In genomic region chrX:130770615-130771014, GRCh38 we compare ENCODE assay signal across 12 cellular contexts.
DNase-seq lines count a peak whose midpoint lies in the region; FAIRE-seq and TF ChIP-seq lines count a peak whose summit lies in the region.
"Had no signal": no experiment of that assay in that cellular context is flagged by ENCODE, and none has a peak within 500 bp of the region (broad histone marks: within the 10 kb centered on the region; RNA-seq: fewer than 3 reads in every experiment).

No MANE protein-coding gene starts in this region.

- H4K20me1 ChIP-seq in endothelial cell of umbilical vein (replicated peaks; ENCODE audit: control insufficient read depth, extremely low read depth, insufficient read depth, low read length): no peaks in the 10 kb centered on the region

- TF ChIP-seq POLR2A in endothelial cell of umbilical vein (IDR thresholded peaks at IDR 0.05; ENCODE audit: low read depth, low read length): no peak

- H3K4me3 ChIP-seq in endothelial cell of umbilical vein (replicated peaks in 1 of 3; ENCODE audit: insufficient read depth in 1 of 3, low read depth in 1 of 3, low read length in 3 of 3) (no peak overlapping the region), retinal pigment epithelial cell (ENCODE audit: low read length) (no peak overlapping the region), ascending aorta (no peak overlapping the region), kidney (ENCODE audit: low read length in 2 of 2) (no peak overlapping the region)

- CTCF ChIA-PET in endothelial cell of umbilical vein (lab: Charles Lee): interaction anchor here (1.4 kb wide), 1 partner anchor 146 kb away, joined by 3 read pairs; no protein-coding TSS in a partner anchor

- no TSS peak for BruUV-seq in endothelial cell of umbilical vein (replicated peaks; lab: Mats Ljungman, UMichigan)

- intact Hi-C loops in endothelial cell of umbilical vein (cut with micrococcal nuclease): loop anchor here (1.0 kb wide), 1 partner anchor 133 kb away; the partner anchor contains the start of gene ENOX2
- intact Hi-C loops in ascending aorta (cut with DNase I): no loop called here
- intact Hi-C loops in kidney (cut with DNase I): no loop called here

- H3K27ac ChIP-seq in endothelial cell of umbilical vein (ENCODE audit: insufficient read depth, low read depth, low read length) (peak overlapping the region; percentile 41), ascending aorta (no peak overlapping the region), kidney (ENCODE audit: low read depth in 2 of 2, low read length in 2 of 2) (no peak overlapping the region)
- H3K27ac ChIP-seq: 22Rv1 had no signal

- POLR2A ChIA-PET in endothelial cell of umbilical vein (lab: Charles Lee): no interaction called here

- FAIRE-seq in RCC 7860 (lab: Jason Lieb, UNC) (peak; percentile 90), endothelial cell of umbilical vein (lab: Jason Lieb, UNC) (peak; percentile 85), kidney (lab: Jason Lieb, UNC) (no peak)

- TF ChIP-seq CTCF in endothelial cell of umbilical vein (IDR thresholded peaks at IDR 0.05; ENCODE audit: extremely low read depth in 1 of 2, insufficient read depth in 1 of 2, low read depth in 1 of 2, low read length in 2 of 2) (no peak), retinal pigment epithelial cell (conservative IDR thresholded peaks at IDR 0.05; ENCODE audit: low read depth, low read length) (no peak), ascending aorta (IDR thresholded peaks at IDR 0.05) (no peak), kidney (IDR thresholded peaks at IDR 0.05; ENCODE audit: borderline replicate concordance, extremely low read depth, insufficient read depth) (no peak)

- H3K9ac ChIP-seq in endothelial cell of umbilical vein (replicated peaks; ENCODE audit: extremely low read depth, insufficient read depth, low read length) (no peak overlapping the region), kidney (ENCODE audit: low read length in 2 of 2) (no peak overlapping the region)

- dilution Hi-C loops in endothelial cell of umbilical vein (cut with MboI; ENCODE audit: extremely low pct_ligation_motif_present, low sequenced_read_pairs): no loop called here

- H3K4me2 ChIP-seq in endothelial cell of umbilical vein (ENCODE audit: insufficient read depth, low read length): peak overlapping the region; percentile 36

- H3K79me2 ChIP-seq in endothelial cell of umbilical vein (ENCODE audit: control insufficient read depth, insufficient read depth, low read length): no peaks in the 10 kb centered on the region

- H3K36me3 ChIP-seq in endothelial cell of umbilical vein (ENCODE audit: control insufficient read depth in 2 of 2, extremely low read depth in 1 of 2, insufficient read depth in 2 of 2, low read length in 2 of 2): no peaks in the 10 kb centered on the region
- H3K36me3 ChIP-seq in ascending aorta: no peaks in the 10 kb centered on the region
- no peaks in the 10 kb centered on the region for H3K36me3 ChIP-seq in kidney (ENCODE audit: control insufficient read depth in 1 of 2, insufficient read depth in 2 of 2, low read length in 2 of 2)

- no peaks in the 10 kb centered on the region for H3K9me1 ChIP-seq in endothelial cell of umbilical vein (replicated peaks; ENCODE audit: control insufficient read depth, extremely low read depth, insufficient read depth, low read length)

- no peaks in the 10 kb centered on the region for H3K9me3 ChIP-seq in endothelial cell of umbilical vein (replicated peaks; ENCODE audit: control insufficient read depth, insufficient read depth, low read length)
- no peaks in the 10 kb centered on the region for H3K9me3 ChIP-seq in ascending aorta
- H3K9me3 ChIP-seq in kidney (ENCODE audit: control insufficient read depth in 1 of 2, low read length in 2 of 2): no peaks in the 10 kb centered on the region

- no peak overlapping the region for H2AFZ ChIP-seq in endothelial cell of umbilical vein (ENCODE audit: low read depth, low read length)

- H3K27me3 ChIP-seq in endothelial cell of umbilical vein (ENCODE audit: control insufficient read depth in 2 of 2, insufficient read depth in 2 of 2, low read length in 2 of 2): no peaks in the 10 kb centered on the region
- H3K27me3 ChIP-seq in ascending aorta: no peaks in the 10 kb centered on the region

- peaks cover 11% of the 10 kb centered on the region for H3K4me1 ChIP-seq in endothelial cell of umbilical vein (ENCODE audit: control insufficient read depth, extremely low read depth, insufficient read depth, low read length)
- H3K4me1 ChIP-seq in ascending aorta: no peaks in the 10 kb centered on the region
- no peaks in the 10 kb centered on the region for H3K4me1 ChIP-seq in kidney (ENCODE audit: control insufficient read depth in 1 of 2, insufficient read depth in 1 of 2, low read depth in 1 of 2, low read length in 2 of 2)

- peak; percentile 22 for DNase-seq in DMS53 (lab: John Stamatoyannopoulos, UW)
- DNase-seq in DMS53 treated with DMSO at 0.1 percent for 48 hours (lab: John Stamatoyannopoulos, UW; ENCODE audit: unreplicated experiment): no peak
- peak; percentile 77 for DNase-seq in RCC 7860 (ENCODE audit: low spot score)
- peak; percentile 61 for DNase-seq in endothelial cell of umbilical vein (ENCODE audit: low read depth, low spot score)
- peak; percentile 51 for DNase-seq in retinal pigment epithelial cell (ENCODE audit: low read depth)
- no peak for DNase-seq in ascending aorta (ENCODE audit: low spot score in 2 of 2)
- DNase-seq in kidney: no peak
- no peak for DNase-seq in NCI-H2081 treated with DMSO at 0.1 percent for 48 hours (lab: John Stamatoyannopoulos, UW)
- DNase-seq: cortex of kidney; stimulated activated CD4-positive, alpha-beta T cell treated with anti-CD3 and anti-CD28 coated beads, Interleukin-4, amount 100 ng/mL, for 1 hour; substantia nigra had no signal

TF ChIP-seq in endothelial cell of umbilical vein, 7 proteins besides CTCF, POLR2A, EP300 and RAD21:
- peak; percentile 80 for TF ChIP-seq FOS (IDR thresholded peaks at IDR 0.05; ENCODE audit: borderline replicate concordance, insufficient read depth, low read length)
- peak; percentile 71 for TF ChIP-seq JUN (IDR thresholded peaks at IDR 0.05; ENCODE audit: borderline replicate concordance, insufficient read depth, insufficient read length, low read depth)
- TF ChIP-seq MAX (IDR thresholded peaks at IDR 0.05; ENCODE audit: insufficient read depth, insufficient read length): no peak
TF ChIP-seq in endothelial cell of umbilical vein: peak in this region for 2.

Comparison
In these comparisons a context has a peak if more than half of its experiments do, and no peak if none do; other contexts are left out.
1. DNase-seq: peak in DMS53 (single experiment), RCC 7860 (single experiment), endothelial cell of umbilical vein (single experiment) and retinal pigment epithelial cell (single experiment); none in DMS53 treated with DMSO at 0.1 percent for 48 hours (single experiment), ascending aorta (0 of 2), kidney (single experiment) and NCI-H2081 treated with DMSO at 0.1 percent for 48 hours (single experiment).